ENCODE assay signal across 10 cellular contexts in genomic region chr4:45576275-45576674, GRCh38.
"Had no signal": no experiment of that assay in that cellular context is flagged by ENCODE, and none has a peak within 500 bp of the region (broad histone marks: within the 10 kb centered on the region; RNA-seq: fewer than 3 reads in every experiment).

No MANE protein-coding gene starts in this region.

- H3K36me3 ChIP-seq: WERI-Rb-1 had no signal

- ATAC-seq: activated CD4-positive, alpha-beta T cell treated with anti-CD3 and anti-CD28 coated beads for 36 hours; activated CD4-positive, CD25-positive, alpha-beta regulatory T cell treated with anti-CD3 and anti-CD28 coated beads, Interleukin-2, amount 50 U/mL, for 24 hours; activated CD8-positive, alpha-beta memory T cell treated with anti-CD3 and anti-CD28 coated beads, Interleukin-2, amount 10 ng/mL, durations not matched to agents 7 days and 5 days; activated CD8-positive, alpha-beta T cell treated with anti-CD3 and anti-CD28 coated beads for 36 hours; activated CD8-positive, alpha-beta T cell treated with anti-CD3 and anti-CD28 coated beads, Interleukin-2, amount 10 ng/mL, durations not matched to agents 7 days and 5 days; T-cell; T-helper 17 cell; WTC11 had no signal

- H3K27ac ChIP-seq: VCaP, WERI-Rb-1 had no signal
